Comparison of ENCODE assay signal across 8 cellular contexts in genomic region chr5:138213161-138214029, GRCh38. TPM values are rescaled to one million over a fixed set of nuclear protein-coding genes. Genes with fewer than 3 reads are reported as not detected.
DNase-seq lines count a peak whose midpoint lies in the region; ATAC-seq and TF ChIP-seq lines count a peak whose summit lies in the region.

Gene CDC23 (minus strand): TSS chr5:138213323. CDS start chr5:138213312, 11 bp downstream.

- no peaks in the 10 kb centered on the region for H3K27me3 ChIP-seq in Karpas-422 (ENCODE audit: low read length)
- no peaks in the 10 kb centered on the region for H3K27me3 ChIP-seq in esophagus squamous epithelium

- peak within 1 kb of the TSS; percentile 99 for H2AFZ ChIP-seq in Karpas-422 (ENCODE audit: low read length)

- H3K4me3 ChIP-seq in Karpas-422 (ENCODE audit: low read length) (peak within 1 kb of the TSS; percentile 98), esophagus squamous epithelium (peak within 1 kb of the TSS; percentile 74 to 96 (median 90))

- intact Hi-C loops in esophagus squamous epithelium (cut with DNase I) = no loop called here

- peak in 1 of 4 donors; percentile 66 for TF ChIP-seq POLR2A in esophagus squamous epithelium (IDR thresholded peaks at IDR 0.05)

- peak; percentile 94 for ATAC-seq in GM21825 (IDR thresholded peaks at IDR 0.05; ENCODE audit: unreplicated experiment)

- peaks cover 46% of the 10 kb centered on the region for H3K79me2 ChIP-seq in Karpas-422 (ENCODE audit: low read length)

- H4K20me1 ChIP-seq in Karpas-422 (ENCODE audit: insufficient read depth, low read depth, low read length) = no peaks in the 10 kb centered on the region

- peak within 1 kb of the TSS; percentile 92 for H3K9ac ChIP-seq in Karpas-422 (ENCODE audit: low read length)

- H3K36me3 ChIP-seq in Karpas-422 (ENCODE audit: insufficient read depth, low read length) (peaks cover 17% of the 10 kb centered on the region; the same call in 1 of the 2 replicates), esophagus squamous epithelium (peaks cover 0 to 20% (median 0%) of the 10 kb centered on the region in 3 donors)

- H3K4me1 ChIP-seq in Karpas-422 (ENCODE audit: low read length) (peaks cover 14% of the 10 kb centered on the region), esophagus squamous epithelium (peaks cover 11 to 35% (median 17%) of the 10 kb centered on the region in 3 donors)

- 1 to 2% methylated on average over 19 to 24 of the region's 32 CpGs for WGBS in esophagus squamous epithelium, 2 donors

- H3K27ac ChIP-seq in Karpas-422 (ENCODE audit: low read length) (0 out of 2 replicates have a peak within 1 kb of the TSS, but pooled peaks have one; percentile 26), esophagus squamous epithelium (peak within 1 kb of the TSS; percentile 87 to 92 (median 90))

- no peak for TF ChIP-seq CTCF in esophagus squamous epithelium (IDR thresholded peaks at IDR 0.05)

- peak; percentile 91 for DNase-seq in DMS79 treated with DMSO at 0.1 percent for 48 hours (lab: John Stamatoyannopoulos, UW)
- DNase-seq in Karpas-422 = peak; percentile 98
- peak; percentile 99 for DNase-seq in RKO (ENCODE audit: low spot score)
- DNase-seq in activated T-helper 1 cell treated with Interleukin-2 at 50 U/mL for 16 hours (ENCODE audit: low read depth) = peak; percentile 79
- peak; percentile 73 for DNase-seq in esophagus squamous epithelium (lab: John Stamatoyannopoulos, UW)
- DNase-seq in myocyte (ENCODE audit: low read depth) = peak; percentile 99
- peak; percentile 70 to 87 for DNase-seq in stimulated activated CD8-positive, alpha-beta memory T cell treated with anti-CD3 and anti-CD28 coated beads, Interleukin-7, amount 100 ng/mL, for 48 hours (ENCODE audit: extremely low read depth in 1 of 2, low read depth in 1 of 2)

- H3K9me3 ChIP-seq in Karpas-422 (ENCODE audit: low read length) = no peaks in the 10 kb centered on the region
- H3K9me3 ChIP-seq in esophagus squamous epithelium = no peaks in the 10 kb centered on the region

- H3K9me2 ChIP-seq in Karpas-422 (replicated peaks; ENCODE audit: insufficient read depth, low read length) = no peaks in the 10 kb centered on the region

- peak within 1 kb of the TSS; percentile 99 for H3K4me2 ChIP-seq in Karpas-422 (ENCODE audit: low read depth, low read length, poor library complexity, severe bottlenecking)

RNA-seq across cellular contexts. Expression of gene CDC23, which starts in this region (rescaled TPM):
- total RNA-seq in Karpas-422 (2014; rRNA removed; shearing (Covaris generic); ENCODE audit: low replicate concordance) = 16.6 and 24.0 TPM in 2 replicates
- total RNA-seq in esophagus squamous epithelium = 10 to 100 TPM; 10.4 to 25.8 (median 20.5) TPM
- total RNA-seq in myocyte = 31.6 and 33.2 TPM in 2 replicates
- 22.2 TPM for polyA plus RNA-seq in myocyte (2012)

Comparison
In these comparisons a context has a peak if more than half of its experiments do, and no peak if none do; other contexts are left out.
1. Peak in every context shown above with its lines: DNase-seq, ATAC-seq, H3K4me3 ChIP-seq and H3K27ac ChIP-seq.